Comparison of ENCODE assay signal across 1 cellular context in the genomic region with DNA sequence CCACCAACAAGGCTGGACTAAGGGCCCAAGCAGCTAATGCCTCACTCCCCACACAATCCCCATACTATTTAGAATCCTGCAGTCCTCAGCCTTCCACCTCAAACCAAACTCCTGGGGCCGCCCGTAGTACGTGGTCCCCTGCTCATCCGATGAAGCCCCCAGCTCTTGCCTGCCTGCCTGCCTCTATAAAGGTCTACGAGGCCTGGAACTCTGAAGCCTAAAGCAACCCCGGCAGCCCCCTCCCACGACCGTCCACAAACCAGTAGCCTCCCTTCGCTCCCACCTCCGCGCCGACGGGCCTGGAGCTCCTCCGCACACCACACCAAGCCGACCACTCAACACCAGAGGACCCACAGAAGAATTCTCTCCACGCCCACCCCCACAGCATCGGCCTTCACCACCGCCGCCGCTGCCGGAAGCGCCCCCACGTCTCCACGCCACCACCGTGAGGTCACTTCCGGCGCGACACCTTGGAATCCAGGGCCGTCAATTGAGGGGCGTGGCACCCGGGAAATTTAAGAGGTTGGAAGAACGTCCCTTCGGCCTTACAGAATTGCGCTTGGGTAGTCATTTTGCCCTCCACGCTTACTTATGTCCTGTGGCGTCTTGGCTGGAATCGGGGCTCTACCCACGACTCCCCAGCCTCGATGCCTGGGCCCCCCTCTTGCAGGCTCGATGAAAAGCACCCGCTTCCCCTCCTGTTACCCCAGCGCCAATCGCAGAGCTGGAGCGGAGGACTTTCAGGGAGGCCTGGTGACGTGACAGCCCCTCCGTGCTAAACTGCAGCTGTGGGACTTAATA.
TF ChIP-seq lines count a peak whose summit lies in the region.

A gene with protein sequence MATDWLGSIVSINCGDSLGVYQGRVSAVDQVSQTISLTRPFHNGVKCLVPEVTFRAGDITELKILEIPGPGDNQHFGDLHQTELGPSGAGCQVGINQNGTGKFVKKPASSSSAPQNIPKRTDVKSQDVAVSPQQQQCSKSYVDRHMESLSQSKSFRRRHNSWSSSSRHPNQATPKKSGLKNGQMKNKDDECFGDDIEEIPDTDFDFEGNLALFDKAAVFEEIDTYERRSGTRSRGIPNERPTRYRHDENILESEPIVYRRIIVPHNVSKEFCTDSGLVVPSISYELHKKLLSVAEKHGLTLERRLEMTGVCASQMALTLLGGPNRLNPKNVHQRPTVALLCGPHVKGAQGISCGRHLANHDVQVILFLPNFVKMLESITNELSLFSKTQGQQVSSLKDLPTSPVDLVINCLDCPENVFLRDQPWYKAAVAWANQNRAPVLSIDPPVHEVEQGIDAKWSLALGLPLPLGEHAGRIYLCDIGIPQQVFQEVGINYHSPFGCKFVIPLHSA (minus strand): TSS at position 428 of the 801 bp plus-strand sequence. CDS start 20,900 bp downstream, outside the sequence.

TF ChIP-seq in K562, 482 proteins besides CTCF, POLR2A, EP300 and RAD21 (continued from another document and continues in another):
- TF ChIP-seq, protein P1, sequence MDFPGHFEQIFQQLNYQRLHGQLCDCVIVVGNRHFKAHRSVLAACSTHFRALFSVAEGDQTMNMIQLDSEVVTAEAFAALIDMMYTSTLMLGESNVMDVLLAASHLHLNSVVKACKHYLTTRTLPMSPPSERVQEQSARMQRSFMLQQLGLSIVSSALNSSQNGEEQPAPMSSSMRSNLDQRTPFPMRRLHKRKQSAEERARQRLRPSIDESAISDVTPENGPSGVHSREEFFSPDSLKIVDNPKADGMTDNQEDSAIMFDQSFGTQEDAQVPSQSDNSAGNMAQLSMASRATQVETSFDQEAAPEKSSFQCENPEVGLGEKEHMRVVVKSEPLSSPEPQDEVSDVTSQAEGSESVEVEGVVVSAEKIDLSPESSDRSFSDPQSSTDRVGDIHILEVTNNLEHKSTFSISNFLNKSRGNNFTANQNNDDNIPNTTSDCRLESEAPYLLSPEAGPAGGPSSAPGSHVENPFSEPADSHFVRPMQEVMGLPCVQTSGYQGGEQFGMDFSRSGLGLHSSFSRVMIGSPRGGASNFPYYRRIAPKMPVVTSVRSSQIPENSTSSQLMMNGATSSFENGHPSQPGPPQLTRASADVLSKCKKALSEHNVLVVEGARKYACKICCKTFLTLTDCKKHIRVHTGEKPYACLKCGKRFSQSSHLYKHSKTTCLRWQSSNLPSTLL (IDR thresholded peaks at IDR 0.05), result no peak
- TF ChIP-seq ZFP30 (CRISPR knock-in tag; IDR thresholded peaks at IDR 0.05; ENCODE audit: borderline replicate concordance), result no peak
- TF ChIP-seq ZNF316 (IDR thresholded peaks at IDR 0.05), result 0 out of 2 replicates have a peak, but pooled peaks have one; percentile 15
- TF ChIP-seq FIP1L1 (IDR thresholded peaks at IDR 0.05; ENCODE audit: low read depth, low read length, poor library complexity, severe bottlenecking), result no peak
- no peak for TF ChIP-seq HNRNPL (IDR thresholded peaks at IDR 0.05; ENCODE audit: low read depth, low read length)
- no peak for TF ChIP-seq ZSCAN32 (CRISPR knock-in tag; IDR thresholded peaks at IDR 0.05)
- TF ChIP-seq, protein P2, sequence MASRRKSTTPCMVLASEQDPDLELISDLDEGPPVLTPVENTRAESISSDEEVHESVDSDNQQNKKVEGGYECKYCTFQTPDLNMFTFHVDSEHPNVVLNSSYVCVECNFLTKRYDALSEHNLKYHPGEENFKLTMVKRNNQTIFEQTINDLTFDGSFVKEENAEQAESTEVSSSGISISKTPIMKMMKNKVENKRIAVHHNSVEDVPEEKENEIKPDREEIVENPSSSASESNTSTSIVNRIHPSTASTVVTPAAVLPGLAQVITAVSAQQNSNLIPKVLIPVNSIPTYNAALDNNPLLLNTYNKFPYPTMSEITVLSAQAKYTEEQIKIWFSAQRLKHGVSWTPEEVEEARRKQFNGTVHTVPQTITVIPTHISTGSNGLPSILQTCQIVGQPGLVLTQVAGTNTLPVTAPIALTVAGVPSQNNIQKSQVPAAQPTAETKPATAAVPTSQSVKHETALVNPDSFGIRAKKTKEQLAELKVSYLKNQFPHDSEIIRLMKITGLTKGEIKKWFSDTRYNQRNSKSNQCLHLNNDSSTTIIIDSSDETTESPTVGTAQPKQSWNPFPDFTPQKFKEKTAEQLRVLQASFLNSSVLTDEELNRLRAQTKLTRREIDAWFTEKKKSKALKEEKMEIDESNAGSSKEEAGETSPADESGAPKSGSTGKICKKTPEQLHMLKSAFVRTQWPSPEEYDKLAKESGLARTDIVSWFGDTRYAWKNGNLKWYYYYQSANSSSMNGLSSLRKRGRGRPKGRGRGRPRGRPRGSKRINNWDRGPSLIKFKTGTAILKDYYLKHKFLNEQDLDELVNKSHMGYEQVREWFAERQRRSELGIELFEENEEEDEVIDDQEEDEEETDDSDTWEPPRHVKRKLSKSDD (conservative IDR thresholded peaks at IDR 0.05; ENCODE audit: low read length), result peak; percentile 73; the same call in 1 of the 2 replicates
- no peak for TF ChIP-seq FOXA1 (IDR thresholded peaks at IDR 0.05; ENCODE audit: borderline replicate concordance)
- TF ChIP-seq BRCA1 (IDR thresholded peaks at IDR 0.05), result no peak
- TF ChIP-seq BRCA1 (CRISPR knock-in tag; IDR thresholded peaks at IDR 0.05), result no peak
- TF ChIP-seq DIDO1 (tag; IDR thresholded peaks at IDR 0.05; ENCODE audit: low read depth), result peak; percentile 98
- TF ChIP-seq, protein P3, sequence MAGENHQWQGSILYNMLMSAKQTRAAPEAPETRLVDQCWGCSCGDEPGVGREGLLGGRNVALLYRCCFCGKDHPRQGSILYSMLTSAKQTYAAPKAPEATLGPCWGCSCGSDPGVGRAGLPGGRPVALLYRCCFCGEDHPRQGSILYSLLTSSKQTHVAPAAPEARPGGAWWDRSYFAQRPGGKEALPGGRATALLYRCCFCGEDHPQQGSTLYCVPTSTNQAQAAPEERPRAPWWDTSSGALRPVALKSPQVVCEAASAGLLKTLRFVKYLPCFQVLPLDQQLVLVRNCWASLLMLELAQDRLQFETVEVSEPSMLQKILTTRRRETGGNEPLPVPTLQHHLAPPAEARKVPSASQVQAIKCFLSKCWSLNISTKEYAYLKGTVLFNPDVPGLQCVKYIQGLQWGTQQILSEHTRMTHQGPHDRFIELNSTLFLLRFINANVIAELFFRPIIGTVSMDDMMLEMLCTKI (IDR thresholded peaks at IDR 0.05; ENCODE audit: partially characterized antibody), result no peak
- TF ChIP-seq, protein P4, sequence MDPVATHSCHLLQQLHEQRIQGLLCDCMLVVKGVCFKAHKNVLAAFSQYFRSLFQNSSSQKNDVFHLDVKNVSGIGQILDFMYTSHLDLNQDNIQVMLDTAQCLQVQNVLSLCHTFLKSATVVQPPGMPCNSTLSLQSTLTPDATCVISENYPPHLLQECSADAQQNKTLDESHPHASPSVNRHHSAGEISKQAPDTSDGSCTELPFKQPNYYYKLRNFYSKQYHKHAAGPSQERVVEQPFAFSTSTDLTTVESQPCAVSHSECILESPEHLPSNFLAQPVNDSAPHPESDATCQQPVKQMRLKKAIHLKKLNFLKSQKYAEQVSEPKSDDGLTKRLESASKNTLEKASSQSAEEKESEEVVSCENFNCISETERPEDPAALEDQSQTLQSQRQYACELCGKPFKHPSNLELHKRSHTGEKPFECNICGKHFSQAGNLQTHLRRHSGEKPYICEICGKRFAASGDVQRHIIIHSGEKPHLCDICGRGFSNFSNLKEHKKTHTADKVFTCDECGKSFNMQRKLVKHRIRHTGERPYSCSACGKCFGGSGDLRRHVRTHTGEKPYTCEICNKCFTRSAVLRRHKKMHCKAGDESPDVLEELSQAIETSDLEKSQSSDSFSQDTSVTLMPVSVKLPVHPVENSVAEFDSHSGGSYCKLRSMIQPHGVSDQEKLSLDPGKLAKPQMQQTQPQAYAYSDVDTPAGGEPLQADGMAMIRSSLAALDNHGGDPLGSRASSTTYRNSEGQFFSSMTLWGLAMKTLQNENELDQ (CRISPR knock-in tag; IDR thresholded peaks at IDR 0.05; ENCODE audit: borderline replicate concordance), result 0 out of 2 replicates have a peak, but pooled peaks have one; percentile 60
- TF ChIP-seq BRD4 (IDR thresholded peaks at IDR 0.05), result no peak
- TF ChIP-seq, protein P5, sequence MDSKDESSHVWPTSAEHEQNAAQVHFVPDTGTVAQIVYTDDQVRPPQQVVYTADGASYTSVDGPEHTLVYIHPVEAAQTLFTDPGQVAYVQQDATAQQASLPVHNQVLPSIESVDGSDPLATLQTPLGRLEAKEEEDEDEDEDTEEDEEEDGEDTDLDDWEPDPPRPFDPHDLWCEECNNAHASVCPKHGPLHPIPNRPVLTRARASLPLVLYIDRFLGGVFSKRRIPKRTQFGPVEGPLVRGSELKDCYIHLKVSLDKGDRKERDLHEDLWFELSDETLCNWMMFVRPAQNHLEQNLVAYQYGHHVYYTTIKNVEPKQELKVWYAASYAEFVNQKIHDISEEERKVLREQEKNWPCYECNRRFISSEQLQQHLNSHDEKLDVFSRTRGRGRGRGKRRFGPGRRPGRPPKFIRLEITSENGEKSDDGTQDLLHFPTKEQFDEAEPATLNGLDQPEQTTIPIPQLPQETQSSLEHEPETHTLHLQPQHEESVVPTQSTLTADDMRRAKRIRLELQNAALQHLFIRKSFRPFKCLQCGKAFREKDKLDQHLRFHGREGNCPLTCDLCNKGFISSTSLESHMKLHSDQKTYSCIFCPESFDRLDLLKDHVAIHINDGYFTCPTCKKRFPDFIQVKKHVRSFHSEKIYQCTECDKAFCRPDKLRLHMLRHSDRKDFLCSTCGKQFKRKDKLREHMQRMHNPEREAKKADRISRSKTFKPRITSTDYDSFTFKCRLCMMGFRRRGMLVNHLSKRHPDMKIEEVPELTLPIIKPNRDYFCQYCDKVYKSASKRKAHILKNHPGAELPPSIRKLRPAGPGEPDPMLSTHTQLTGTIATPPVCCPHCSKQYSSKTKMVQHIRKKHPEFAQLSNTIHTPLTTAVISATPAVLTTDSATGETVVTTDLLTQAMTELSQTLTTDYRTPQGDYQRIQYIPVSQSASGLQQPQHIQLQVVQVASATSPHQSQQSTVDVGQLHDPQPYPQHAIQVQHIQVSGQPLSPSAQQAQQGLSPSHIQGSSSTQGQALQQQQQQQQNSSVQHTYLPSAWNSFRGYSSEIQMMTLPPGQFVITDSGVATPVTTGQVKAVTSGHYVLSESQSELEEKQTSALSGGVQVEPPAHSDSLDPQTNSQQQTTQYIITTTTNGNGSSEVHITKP (IDR thresholded peaks at IDR 0.05; ENCODE audit: partially characterized antibody), result peak; percentile 61
- TF ChIP-seq NR2F6 (CRISPR knock-in tag; IDR thresholded peaks at IDR 0.05), result no peak
- TF ChIP-seq, protein P6, sequence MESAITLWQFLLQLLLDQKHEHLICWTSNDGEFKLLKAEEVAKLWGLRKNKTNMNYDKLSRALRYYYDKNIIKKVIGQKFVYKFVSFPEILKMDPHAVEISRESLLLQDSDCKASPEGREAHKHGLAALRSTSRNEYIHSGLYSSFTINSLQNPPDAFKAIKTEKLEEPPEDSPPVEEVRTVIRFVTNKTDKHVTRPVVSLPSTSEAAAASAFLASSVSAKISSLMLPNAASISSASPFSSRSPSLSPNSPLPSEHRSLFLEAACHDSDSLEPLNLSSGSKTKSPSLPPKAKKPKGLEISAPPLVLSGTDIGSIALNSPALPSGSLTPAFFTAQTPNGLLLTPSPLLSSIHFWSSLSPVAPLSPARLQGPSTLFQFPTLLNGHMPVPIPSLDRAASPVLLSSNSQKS (CRISPR knock-in tag; IDR thresholded peaks at IDR 0.05), result no peak
- TF ChIP-seq ZNF217 (CRISPR knock-in tag; IDR thresholded peaks at IDR 0.05), result no peak
- no peak for TF ChIP-seq MAFK (IDR thresholded peaks at IDR 0.05; ENCODE audit: low read length)
- TF ChIP-seq NR2C2 (CRISPR knock-in tag; IDR thresholded peaks at IDR 0.05), result 0 out of 2 replicates have a peak, but pooled peaks have one; percentile 16
- TF ChIP-seq NR2C2 (tag; IDR thresholded peaks at IDR 0.05), result peak; percentile 80
- TF ChIP-seq MEIS2 (IDR thresholded peaks at IDR 0.05; ENCODE audit: partially characterized antibody), result peak; percentile 32
- peak; percentile 36 for TF ChIP-seq CHD1 (IDR thresholded peaks at IDR 0.05; ENCODE audit: low read length)
- TF ChIP-seq, protein P7, sequence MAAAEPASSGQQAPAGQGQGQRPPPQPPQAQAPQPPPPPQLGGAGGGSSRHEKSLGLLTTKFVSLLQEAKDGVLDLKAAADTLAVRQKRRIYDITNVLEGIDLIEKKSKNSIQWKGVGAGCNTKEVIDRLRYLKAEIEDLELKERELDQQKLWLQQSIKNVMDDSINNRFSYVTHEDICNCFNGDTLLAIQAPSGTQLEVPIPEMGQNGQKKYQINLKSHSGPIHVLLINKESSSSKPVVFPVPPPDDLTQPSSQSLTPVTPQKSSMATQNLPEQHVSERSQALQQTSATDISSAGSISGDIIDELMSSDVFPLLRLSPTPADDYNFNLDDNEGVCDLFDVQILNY (CRISPR knock-in tag; IDR thresholded peaks at IDR 0.05), result no peak
- TF ChIP-seq ZNF253 (CRISPR knock-in tag; conservative IDR thresholded peaks at IDR 0.05), result no peak
- TF ChIP-seq, protein P8, sequence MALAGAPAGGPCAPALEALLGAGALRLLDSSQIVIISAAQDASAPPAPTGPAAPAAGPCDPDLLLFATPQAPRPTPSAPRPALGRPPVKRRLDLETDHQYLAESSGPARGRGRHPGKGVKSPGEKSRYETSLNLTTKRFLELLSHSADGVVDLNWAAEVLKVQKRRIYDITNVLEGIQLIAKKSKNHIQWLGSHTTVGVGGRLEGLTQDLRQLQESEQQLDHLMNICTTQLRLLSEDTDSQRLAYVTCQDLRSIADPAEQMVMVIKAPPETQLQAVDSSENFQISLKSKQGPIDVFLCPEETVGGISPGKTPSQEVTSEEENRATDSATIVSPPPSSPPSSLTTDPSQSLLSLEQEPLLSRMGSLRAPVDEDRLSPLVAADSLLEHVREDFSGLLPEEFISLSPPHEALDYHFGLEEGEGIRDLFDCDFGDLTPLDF (CRISPR knock-in tag; IDR thresholded peaks at IDR 0.05), result no peak
- no peak for TF ChIP-seq CBX1 (IDR thresholded peaks at IDR 0.05; ENCODE audit: low read depth)
- TF ChIP-seq ZNF354B (CRISPR knock-in tag; IDR thresholded peaks at IDR 0.05), result no peak
- TF ChIP-seq, protein P9, sequence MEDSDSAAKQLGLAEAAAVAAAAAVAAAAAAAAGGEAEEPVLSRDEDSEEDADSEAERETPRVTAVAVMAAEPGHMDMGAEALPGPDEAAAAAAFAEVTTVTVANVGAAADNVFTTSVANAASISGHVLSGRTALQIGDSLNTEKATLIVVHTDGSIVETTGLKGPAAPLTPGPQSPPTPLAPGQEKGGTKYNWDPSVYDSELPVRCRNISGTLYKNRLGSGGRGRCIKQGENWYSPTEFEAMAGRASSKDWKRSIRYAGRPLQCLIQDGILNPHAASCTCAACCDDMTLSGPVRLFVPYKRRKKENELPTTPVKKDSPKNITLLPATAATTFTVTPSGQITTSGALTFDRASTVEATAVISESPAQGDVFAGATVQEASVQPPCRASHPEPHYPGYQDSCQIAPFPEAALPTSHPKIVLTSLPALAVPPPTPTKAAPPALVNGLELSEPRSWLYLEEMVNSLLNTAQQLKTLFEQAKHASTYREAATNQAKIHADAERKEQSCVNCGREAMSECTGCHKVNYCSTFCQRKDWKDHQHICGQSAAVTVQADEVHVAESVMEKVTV (CRISPR knock-in tag; IDR thresholded peaks at IDR 0.05), result no peak
- TF ChIP-seq PCBP2 (IDR thresholded peaks at IDR 0.05; ENCODE audit: low read depth, low read length, poor library complexity, severe bottlenecking), result no peak
- TF ChIP-seq ETV6 (IDR thresholded peaks at IDR 0.05; ENCODE audit: borderline replicate concordance in 1 of 2, low read depth in 2 of 2, low read length in 1 of 2), result no peak
- TF ChIP-seq ETV6 (CRISPR knock-in tag; IDR thresholded peaks at IDR 0.05; ENCODE audit: borderline replicate concordance), result 0 out of 2 replicates have a peak, but pooled peaks have one; percentile 26
- TF ChIP-seq PRPF4 (IDR thresholded peaks at IDR 0.05; ENCODE audit: insufficient read depth, low read depth, low read length, poor library complexity, severe bottlenecking), result no peak
- TF ChIP-seq ETV1 (tag; conservative IDR thresholded peaks at IDR 0.05; ENCODE audit: low read depth), result peak; percentile 95
- TF ChIP-seq SIRT6 (IDR thresholded peaks at IDR 0.05; ENCODE audit: low read depth, low read length), result no peak
- no peak for TF ChIP-seq COPS2 (conservative IDR thresholded peaks at IDR 0.05)
- TF ChIP-seq BCOR (IDR thresholded peaks at IDR 0.05), result peak; percentile 4; the same call in 1 of the 2 replicates
- TF ChIP-seq TEAD2 (tag; IDR thresholded peaks at IDR 0.05), result no peak
